Comparison of ENCODE assay signal across 9 cellular contexts in the genomic region with DNA sequence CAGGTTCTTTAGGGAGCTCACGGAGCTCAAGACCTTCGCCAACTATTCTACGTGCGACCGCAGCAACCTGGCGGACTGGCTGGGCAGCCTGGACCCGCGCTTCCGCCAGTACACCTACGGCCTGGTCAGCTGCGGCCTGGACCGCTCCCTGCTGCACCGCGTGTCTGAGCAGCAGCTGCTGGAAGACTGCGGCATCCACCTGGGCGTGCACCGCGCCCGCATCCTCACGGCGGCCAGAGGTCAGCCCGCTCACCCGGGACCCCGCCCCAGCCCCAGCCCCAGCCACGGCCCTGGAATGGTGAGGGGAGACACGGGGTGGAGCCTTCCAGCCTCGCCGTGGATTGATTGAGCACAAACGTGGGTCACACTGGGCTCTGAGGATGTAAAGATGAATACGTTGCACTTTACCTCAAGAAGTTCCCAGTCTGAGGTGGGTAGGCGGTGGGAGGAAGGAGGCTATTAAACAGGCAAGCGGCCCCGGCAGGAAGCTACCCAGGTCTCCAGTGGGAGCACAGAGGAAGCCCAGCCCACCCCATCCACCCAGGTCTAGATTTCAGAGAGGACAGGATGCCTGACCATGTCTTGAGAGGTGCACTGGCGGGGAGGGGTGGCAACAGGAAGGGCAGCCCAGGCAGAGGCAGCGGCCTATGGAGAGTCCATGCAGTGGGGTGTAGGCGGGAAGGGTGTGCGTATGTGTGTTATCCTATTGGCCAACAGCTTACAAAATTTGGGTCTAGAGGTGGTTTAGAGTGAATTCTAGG. TPM values are rescaled to one million over a fixed set of nuclear protein-coding genes. Genes with fewer than 3 reads are reported as not detected.
A peak's percentile ranks its signal among the peaks of the same experiment; 100 is the strongest.
DNase-seq lines count a peak whose midpoint lies in the region; ATAC-seq and TF ChIP-seq lines count a peak whose summit lies in the region.
"Had no signal": no experiment of that assay in that cellular context is flagged by ENCODE, and none has a peak within 500 bp of the region (broad histone marks: within the 10 kb centered on the region; RNA-seq: fewer than 3 reads in every experiment).

No MANE protein-coding gene starts in this region.

- no peaks in the 10 kb centered on the region for H3K4me1 ChIP-seq in thoracic aorta (ENCODE audit: control insufficient read depth in 1 of 2, low read depth in 2 of 2)

- H3K36me3 ChIP-seq in thoracic aorta: peaks cover 19% of the 10 kb centered on the region

- ATAC-seq in activated B cell treated with CpG ODN at 0.5 μM for 24 hours (ENCODE audit: low read depth) (no peak), thoracic aorta (ENCODE audit: insufficient number of reproducible peaks, low FRiP score, low read depth) (no peak), GM21367 (IDR thresholded peaks at IDR 0.05; ENCODE audit: unreplicated experiment) (no peak)

- peak overlapping the region; percentile 88 for H3K4me3 Mint-ChIP-seq in activated CD4-positive, alpha-beta T cell treated with anti-CD3 and anti-CD28 coated beads, Interleukin-2, amount 10 ng/mL, durations not matched to agents 7 days and 5 days
- H3K4me3 Mint-ChIP-seq in activated B cell treated with CpG ODN at 0.5 μM for 24 hours: peak overlapping the region; percentile 90
- peak overlapping the region; percentile 91 to 95 (median 93) for H3K4me3 Mint-ChIP-seq in immature natural killer cell

- no peak for DNase-seq in activated CD4-positive, alpha-beta T cell treated with anti-CD3 and anti-CD28 coated beads, Interleukin-2, amount 10 ng/mL, durations not matched to agents 7 days and 5 days
- DNase-seq in activated CD4-positive, alpha-beta T cell treated with anti-CD3 and anti-CD28 coated beads for 4 hours: no peak
- DNase-seq in activated B cell treated with CpG ODN at 0.5 μM for 24 hours: no peak
- DNase-seq in immature natural killer cell: no peak
- no peak for DNase-seq in thoracic aorta (ENCODE audit: low spot score)
- DNase-seq in GM10266 (ENCODE audit: extremely low spot score): no peak
- no peak for DNase-seq in AG08395 (ENCODE audit: low spot score)

- no peak overlapping the region for H3K27ac ChIP-seq in thoracic aorta

- intact Hi-C loops in activated B cell treated with CpG ODN at 0.5 μM for 24 hours (cut with micrococcal nuclease): no loop called here

- H3K27ac Mint-ChIP-seq in activated CD4-positive, alpha-beta T cell treated with anti-CD3 and anti-CD28 coated beads, Interleukin-2, amount 10 ng/mL, durations not matched to agents 7 days and 5 days: peak overlapping the region; percentile 86
- H3K27ac Mint-ChIP-seq in activated B cell treated with CpG ODN at 0.5 μM for 24 hours (no peak overlapping the region), immature natural killer cell (peak overlapping the region; percentile 59 to 89 (median 81))

- POLR2A ChIA-PET in activated CD4-positive, alpha-beta T cell treated with anti-CD3 and anti-CD28 coated beads, Interleukin-2, amount 10 ng/mL, durations not matched to agents 7 days and 5 days (lab: Charles Lee): interaction anchor here (1.0 kb wide), 1 partner anchor 15 kb away, joined by 3 read pairs; no protein-coding TSS in a partner anchor
- POLR2A ChIA-PET in activated B cell treated with CpG ODN at 0.5 μM for 24 hours (lab: Charles Lee): interaction anchor here (0.7 to 2.2 kb wide), 2 partner anchors 28 to 164 kb away, joined by 3 to 12 read pairs; a partner anchor contains a TSS

- H3K36me3 Mint-ChIP-seq in activated CD4-positive, alpha-beta T cell treated with anti-CD3 and anti-CD28 coated beads, Interleukin-2, amount 10 ng/mL, durations not matched to agents 7 days and 5 days (ENCODE audit: low read depth): peaks cover 16% of the 10 kb centered on the region
- H3K36me3 Mint-ChIP-seq in activated B cell treated with CpG ODN at 0.5 μM for 24 hours (ENCODE audit: low read depth) (peaks cover 23% of the 10 kb centered on the region), immature natural killer cell (peaks cover 9 to 16% (median 12%) of the 10 kb centered on the region in 3 donors)

- no peaks in the 10 kb centered on the region for H3K27me3 Mint-ChIP-seq in activated CD4-positive, alpha-beta T cell treated with anti-CD3 and anti-CD28 coated beads, Interleukin-2, amount 10 ng/mL, durations not matched to agents 7 days and 5 days
- peaks cover 15% of the 10 kb centered on the region for H3K27me3 Mint-ChIP-seq in activated B cell treated with CpG ODN at 0.5 μM for 24 hours
- peaks cover 2 to 7% (median 2%) of the 10 kb centered on the region in 3 donors for H3K27me3 Mint-ChIP-seq in immature natural killer cell (ENCODE audit: low read depth in 3 of 3)

- peaks cover 22% of the 10 kb centered on the region for H3K4me1 Mint-ChIP-seq in activated CD4-positive, alpha-beta T cell treated with anti-CD3 and anti-CD28 coated beads, Interleukin-2, amount 10 ng/mL, durations not matched to agents 7 days and 5 days
- peaks cover 30% of the 10 kb centered on the region for H3K4me1 Mint-ChIP-seq in activated B cell treated with CpG ODN at 0.5 μM for 24 hours
- H3K4me1 Mint-ChIP-seq in immature natural killer cell: peaks cover 25 to 33% of the 10 kb centered on the region in 2 donors

- peak overlapping the region; percentile 70 for H3K4me3 ChIP-seq in thoracic aorta

- TF ChIP-seq CTCF in activated B cell treated with CpG ODN at 0.5 μM for 24 hours (IDR thresholded peaks at IDR 0.05): no peak
- no peak for TF ChIP-seq CTCF in thoracic aorta (IDR thresholded peaks at IDR 0.05)
- TF ChIP-seq CTCF in GM10266 (IDR thresholded peaks at IDR 0.05; ENCODE audit: control insufficient read depth, insufficient read depth, low read depth, missing control alignments): no peak

- H3K9me3 ChIP-seq in thoracic aorta: no peaks in the 10 kb centered on the region

- no peaks in the 10 kb centered on the region for H3K9me3 Mint-ChIP-seq in activated CD4-positive, alpha-beta T cell treated with anti-CD3 and anti-CD28 coated beads, Interleukin-2, amount 10 ng/mL, durations not matched to agents 7 days and 5 days
- H3K9me3 Mint-ChIP-seq in activated B cell treated with CpG ODN at 0.5 μM for 24 hours: no peaks in the 10 kb centered on the region
- H3K9me3 Mint-ChIP-seq in immature natural killer cell: peaks cover 0 to 3% (median 0%) of the 10 kb centered on the region in 6 donors

- H3K27me3 ChIP-seq in thoracic aorta (replicated peaks; ENCODE audit: insufficient read depth): no peaks in the 10 kb centered on the region

- CTCF ChIA-PET in activated CD4-positive, alpha-beta T cell treated with anti-CD3 and anti-CD28 coated beads, Interleukin-2, amount 10 ng/mL, durations not matched to agents 7 days and 5 days (lab: Charles Lee): interaction anchor here (0.5 to 2.1 kb wide), 5 partner anchors 9 to 391 kb away, joined by 3 to 12 read pairs (median 6); a partner anchor contains a TSS
- CTCF ChIA-PET in activated B cell treated with CpG ODN at 0.5 μM for 24 hours (lab: Charles Lee): interaction anchor here (1.5 to 2.2 kb wide), 2 partner anchors 26 to 32 kb away, joined by 3 to 7 read pairs; no protein-coding TSS in a partner anchor

RNA-seq across cellular contexts. Expression of a gene that starts 13.7 kb away (rescaled TPM):
- total RNA-seq in activated CD4-positive, alpha-beta T cell treated with anti-CD3 and anti-CD28 coated beads, Interleukin-2, amount 10 ng/mL, durations not matched to agents 7 days and 5 days: 10 to 100 TPM; 17.7 to 20.4 TPM
- total RNA-seq in activated B cell treated with CpG ODN at 0.5 μM for 24 hours (15.0 and 19.9 TPM in 2 replicates), thoracic aorta (10 to 100 TPM; 19.5 to 24.1 TPM)
- 1 to 10 TPM; 8.0 to 9.2 (median 9.1) TPM for polyA plus RNA-seq in immature natural killer cell

RNA-seq across cellular contexts. Expression of a gene that starts 15.1 kb away (rescaled TPM):
- total RNA-seq in activated CD4-positive, alpha-beta T cell treated with anti-CD3 and anti-CD28 coated beads, Interleukin-2, amount 10 ng/mL, durations not matched to agents 7 days and 5 days: under 1 TPM; 0.08 to 0.12 TPM
- total RNA-seq in activated B cell treated with CpG ODN at 0.5 μM for 24 hours (0.18 TPM in 1 of 2 replicates, not detected in the other), thoracic aorta (1 to 10 TPM; 1.1 to 3.1 TPM)
- not detected for polyA plus RNA-seq in immature natural killer cell

RNA-seq across cellular contexts. Expression of a gene that starts 20.2 kb away (rescaled TPM):
- total RNA-seq in activated CD4-positive, alpha-beta T cell treated with anti-CD3 and anti-CD28 coated beads, Interleukin-2, amount 10 ng/mL, durations not matched to agents 7 days and 5 days: not detected
- total RNA-seq in activated B cell treated with CpG ODN at 0.5 μM for 24 hours: not detected in 2 replicates
- not detected for polyA plus RNA-seq in immature natural killer cell
- total RNA-seq in thoracic aorta: not detected
- polyA plus RNA-seq: BJ had no signal

RNA-seq across cellular contexts. Expression of a gene that starts 20.8 kb away (rescaled TPM):
- 1 to 10 TPM in 1 of 2 experiments, under 1 TPM in 1; 0.74 to 1.5 TPM for total RNA-seq in activated CD4-positive, alpha-beta T cell treated with anti-CD3 and anti-CD28 coated beads, Interleukin-2, amount 10 ng/mL, durations not matched to agents 7 days and 5 days
- total RNA-seq in activated B cell treated with CpG ODN at 0.5 μM for 24 hours: 1.5 and 2.1 TPM in 2 replicates
- polyA plus RNA-seq in immature natural killer cell: 1 to 10 TPM in 1 of 3 donors, under 1 TPM in 1, not detected in 1; 0.61 to 1.9 TPM
- total RNA-seq in thoracic aorta: 10 to 100 TPM; 11.9 to 29.2 TPM

RNA-seq across cellular contexts. Expression of a gene that starts 27.9 kb away (rescaled TPM):
- total RNA-seq in activated CD4-positive, alpha-beta T cell treated with anti-CD3 and anti-CD28 coated beads, Interleukin-2, amount 10 ng/mL, durations not matched to agents 7 days and 5 days: 10 to 100 TPM; 61.6 to 67.7 TPM
- total RNA-seq in activated B cell treated with CpG ODN at 0.5 μM for 24 hours (60.5 and 65.2 TPM in 2 replicates), thoracic aorta (10 to 100 TPM; 54.9 to 68.2 TPM)
- 100 to 1,000 TPM in 1 of 3 donors, 10 to 100 TPM in 2; 79.0 to 134 (median 80.3) TPM for polyA plus RNA-seq in immature natural killer cell
